8 cellular contexts compared by ENCODE assay signal in the genomic region with DNA sequence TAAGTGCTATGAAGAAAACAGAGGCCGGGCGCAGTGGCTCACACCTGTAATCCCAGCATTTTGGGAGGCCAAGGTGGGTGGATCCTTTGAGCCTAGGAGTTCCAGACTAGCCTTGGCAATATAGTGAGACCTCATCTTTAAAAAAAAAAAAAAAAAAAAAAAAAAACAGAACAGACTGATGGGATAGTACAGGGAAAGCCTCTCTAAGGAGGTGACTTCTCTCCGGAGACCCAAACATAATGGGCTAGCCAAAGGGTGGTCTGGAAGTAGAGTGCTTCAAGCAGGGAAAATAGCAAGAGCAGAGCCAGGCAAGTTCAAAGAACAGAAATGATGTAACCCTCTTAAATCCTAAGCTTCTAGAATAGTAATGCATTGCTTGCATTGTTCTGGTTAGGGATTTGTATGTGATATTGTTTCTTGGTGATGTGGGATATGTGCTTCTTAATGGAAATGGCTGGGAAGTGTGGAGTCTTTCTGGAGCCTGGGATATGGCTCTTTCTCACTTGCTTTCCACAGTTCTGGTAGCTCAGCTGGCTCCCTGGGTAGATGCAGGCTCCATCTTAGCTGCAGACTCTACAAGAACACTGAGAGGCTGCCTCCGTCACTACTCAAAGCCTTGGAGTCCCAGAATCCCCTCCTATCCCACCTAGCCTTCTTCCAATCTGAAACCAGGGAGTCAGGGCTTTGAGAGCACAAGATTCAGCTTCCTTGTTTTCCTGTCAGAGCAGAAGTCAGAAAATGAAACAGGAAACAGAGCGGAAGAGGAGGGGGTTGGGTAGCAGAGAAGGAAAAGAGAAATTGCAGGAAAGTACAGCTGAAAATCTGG. TPM values are rescaled to one million over a fixed set of nuclear protein-coding genes. Genes with fewer than 3 reads are reported as not detected.
DNase-seq lines count a peak whose midpoint lies in the region; ATAC-seq and TF ChIP-seq lines count a peak whose summit lies in the region.

No MANE protein-coding gene starts in this region.

- TF ChIP-seq POLR2A in Peyer's patch (IDR thresholded peaks at IDR 0.05), result no peak

- H3K36me3 ChIP-seq in Peyer's patch (peaks cover 0 to 11% (median 0%) of the 10 kb centered on the region in 3 donors), neural progenitor cell (peaks cover 10% of the 10 kb centered on the region)

- no peak overlapping the region for H3K56ac ChIP-seq in H9 (ENCODE audit: insufficient read length, low read depth, low read length)

- H3F3A ChIP-seq in neural progenitor cell (ENCODE audit: low read depth), result peaks cover 79% of the 10 kb centered on the region

- H3K4me2 ChIP-seq in H9 (ENCODE audit: insufficient read depth, insufficient read length, low read length) (no peak overlapping the region), neural progenitor cell (peak overlapping the region; percentile 87)

- DNase-seq in H9 (no peak), Peyer's patch (peak in 1 of 3 donors; percentile 46), neural progenitor cell (ENCODE audit: low spot score) (peak; percentile 18), activated gamma-delta T cell (lab: John Stamatoyannopoulos, UW) (no peak), NCI-H1436 (lab: John Stamatoyannopoulos, UW) (no peak), HK-2 (ENCODE audit: unreplicated experiment) (no peak)
- no peak for DNase-seq in effector memory CD8-positive, alpha-beta T cell

- H3K27ac ChIP-seq in H9 (ENCODE audit: insufficient read length, low read depth, low read length) (no peak overlapping the region), Peyer's patch (peak overlapping the region; percentile 95 to 99 (median 98)), neural progenitor cell (peak overlapping the region; percentile 84)

- no peak overlapping the region for H2BK20ac ChIP-seq in H9 (ENCODE audit: low read depth, low read length, poor library complexity, severe bottlenecking)

- no peak overlapping the region for H2BK15ac ChIP-seq in H9 (ENCODE audit: low read depth, low read length)

- no peak overlapping the region for H4K91ac ChIP-seq in H9 (ENCODE audit: insufficient read length, low read depth, low read length)

- H2AK5ac ChIP-seq in H9 (ENCODE audit: insufficient read length, low read length), result no peak overlapping the region

- H3K27me3 ChIP-seq in H9 (ENCODE audit: insufficient read depth, low read length) (no peaks in the 10 kb centered on the region), Peyer's patch (no peaks in the 10 kb centered on the region), neural progenitor cell (no peaks in the 10 kb centered on the region)

- WGBS in H9 (ENCODE audit: extremely low coverage, insufficient read length, low lambda C conversion rate), result no CpG with 5 or more reads among the region's 5 CpGs

- no peak overlapping the region for H3K14ac ChIP-seq in H9 (ENCODE audit: insufficient read depth, low read length)

- H3K4me1 Mint-ChIP-seq in H9 (peaks cover 52 to 59% of the 10 kb centered on the region in 2 experiments), neural progenitor cell (peaks cover 74% of the 10 kb centered on the region)
- H3K4me1 Mint-ChIP-seq in effector memory CD8-positive, alpha-beta T cell (ENCODE audit: low read depth in 2 of 2), result peaks cover 70 to 77% of the 10 kb centered on the region in 2 donors

- TF ChIP-seq CTCF in H9 (conservative IDR thresholded peaks at IDR 0.05) (no peak), Peyer's patch (IDR thresholded peaks at IDR 0.05) (no peak), neural progenitor cell (IDR thresholded peaks at IDR 0.05) (no peak)

- no peaks in the 10 kb centered on the region for H3K79me1 ChIP-seq in H9 (ENCODE audit: insufficient read depth, low read depth, low read length, poor library complexity, severe bottlenecking)

- no peak overlapping the region for H4K8ac ChIP-seq in H9 (replicated peaks; ENCODE audit: insufficient read length, low read depth, low read length)

- H3K27me3 Mint-ChIP-seq in H9 (ENCODE audit: low read depth) (no peaks in the 10 kb centered on the region; the same call in 1 of the 2 replicates), neural progenitor cell (ENCODE audit: insufficient read depth, low read depth) (peaks cover 4% of the 10 kb centered on the region)
- no peaks in the 10 kb centered on the region for H3K27me3 Mint-ChIP-seq in effector memory CD8-positive, alpha-beta T cell

- peak overlapping the region in 1 of 2 experiments; percentile 28; a peak in 3 of 5 replicates for H3K4me3 Mint-ChIP-seq in H9
- peak overlapping the region; percentile 99 to 100 for H3K4me3 Mint-ChIP-seq in effector memory CD8-positive, alpha-beta T cell
- H3K4me3 Mint-ChIP-seq in neural progenitor cell, result peak overlapping the region; percentile 50

- H3K79me2 ChIP-seq in H9 (ENCODE audit: insufficient read depth, low read length), result no peaks in the 10 kb centered on the region; the same call in 1 of the 2 replicates
- H3K79me2 ChIP-seq in neural progenitor cell (ENCODE audit: low read depth), result peaks cover 20% of the 10 kb centered on the region

- no peak overlapping the region for H3K4ac ChIP-seq in H9 (ENCODE audit: low read depth, low read length)

- H3K4me3 ChIP-seq in Peyer's patch (no peak overlapping the region), neural progenitor cell (no peak overlapping the region)

- no peak overlapping the region for H3T11ph ChIP-seq in H9 (ENCODE audit: low read length)

- peaks cover 10% of the 10 kb centered on the region for H3K23me2 ChIP-seq in H9 (ENCODE audit: insufficient read length, low read depth, low read length, poor library complexity, severe bottlenecking)

- H3K9me3 Mint-ChIP-seq in H9 (no peaks in the 10 kb centered on the region), neural progenitor cell (no peaks in the 10 kb centered on the region)
- H3K9me3 Mint-ChIP-seq in effector memory CD8-positive, alpha-beta T cell, result no peaks in the 10 kb centered on the region

- H3K23ac ChIP-seq in H9 (ENCODE audit: insufficient read length, low read depth, low read length), result no peak overlapping the region

- H4K5ac ChIP-seq in H9 (ENCODE audit: insufficient read length, low read depth, low read length), result no peak overlapping the region

- H3K4me1 ChIP-seq in H9 (ENCODE audit: insufficient read depth, low read length) (peaks cover 5% of the 10 kb centered on the region; the same call in 1 of the 2 replicates), Peyer's patch (peaks cover 11 to 49% (median 18%) of the 10 kb centered on the region in 4 donors), neural progenitor cell (peaks cover 35% of the 10 kb centered on the region)

- ATAC-seq in effector memory CD8-positive, alpha-beta T cell (replicated peaks), result no peak
- no peak for ATAC-seq in GM21526 (IDR thresholded peaks at IDR 0.05; ENCODE audit: low FRiP score, unreplicated experiment)

- no peak overlapping the region for H2BK120ac ChIP-seq in H9 (ENCODE audit: low read depth, low read length, poor library complexity, severe bottlenecking)

- H4K20me1 ChIP-seq in H9 (ENCODE audit: control insufficient read depth, insufficient read depth, insufficient read length), result no peaks in the 10 kb centered on the region
- H4K20me1 ChIP-seq in neural progenitor cell (ENCODE audit: low read depth), result peaks cover 23% of the 10 kb centered on the region

- H3K36me3 Mint-ChIP-seq in H9 (ENCODE audit: insufficient read depth in 1 of 3, low read depth in 3 of 3) (peaks cover 3 to 23% (median 17%) of the 10 kb centered on the region in 3 experiments; a peak in 6 of 7 replicates), neural progenitor cell (peaks cover 8% of the 10 kb centered on the region)
- H3K36me3 Mint-ChIP-seq in effector memory CD8-positive, alpha-beta T cell (ENCODE audit: insufficient read depth), result peaks cover 49% of the 10 kb centered on the region

- H3K9ac ChIP-seq in H9 (ENCODE audit: extremely low read depth, insufficient read length, low read length) (no peak overlapping the region), neural progenitor cell (no peak overlapping the region)

- no peak overlapping the region for H2BK12ac ChIP-seq in H9 (ENCODE audit: insufficient read length, low read depth, low read length)

- H2BK5ac ChIP-seq in H9 (ENCODE audit: insufficient read length, low read length), result no peak overlapping the region

- H3K18ac ChIP-seq in H9 (ENCODE audit: insufficient read length, low read depth, low read length), result no peak overlapping the region

- H2AFZ ChIP-seq in H9 (ENCODE audit: low read length) (no peak overlapping the region), neural progenitor cell (replicated peaks) (peak overlapping the region; percentile 23)

- peak overlapping the region; percentile 91 to 99 (median 98); a peak in 6 of 7 replicates for H3K27ac Mint-ChIP-seq in H9
- peak overlapping the region; percentile 100 for H3K27ac Mint-ChIP-seq in effector memory CD8-positive, alpha-beta T cell
- peak overlapping the region; percentile 100 for H3K27ac Mint-ChIP-seq in neural progenitor cell

- H3K9me3 ChIP-seq in H9 (ENCODE audit: control insufficient read depth, low read depth, low read length), result no peaks in the 10 kb centered on the region
- no peaks in the 10 kb centered on the region for H3K9me3 ChIP-seq in Peyer's patch
- H3K9me3 ChIP-seq in neural progenitor cell (ENCODE audit: low read depth), result no peaks in the 10 kb centered on the region

RNA-seq across cellular contexts. Expression of a gene that starts 1.9 kb away (rescaled TPM):
- total RNA-seq in H9 (2021) (7.0 and 7.5 TPM in 2 replicates), Peyer's patch (10 to 100 TPM in 3 of 4 donors, 1 to 10 TPM in 1; 9.9 to 24.5 (median 18.1) TPM), neural progenitor cell (ENCODE audit: low replicate concordance) (19.4 and 19.7 TPM in 2 replicates)

RNA-seq across cellular contexts. Expression of a gene that starts 40.7 kb away (rescaled TPM):
- total RNA-seq in H9 (2021) (33.1 and 38.9 TPM in 2 replicates), Peyer's patch (10 to 100 TPM; 12.4 to 40.3 (median 29.0) TPM), neural progenitor cell (ENCODE audit: low replicate concordance) (30.4 and 52.2 TPM in 2 replicates)
